15 cellular contexts compared by ENCODE assay signal in the genomic region with DNA sequence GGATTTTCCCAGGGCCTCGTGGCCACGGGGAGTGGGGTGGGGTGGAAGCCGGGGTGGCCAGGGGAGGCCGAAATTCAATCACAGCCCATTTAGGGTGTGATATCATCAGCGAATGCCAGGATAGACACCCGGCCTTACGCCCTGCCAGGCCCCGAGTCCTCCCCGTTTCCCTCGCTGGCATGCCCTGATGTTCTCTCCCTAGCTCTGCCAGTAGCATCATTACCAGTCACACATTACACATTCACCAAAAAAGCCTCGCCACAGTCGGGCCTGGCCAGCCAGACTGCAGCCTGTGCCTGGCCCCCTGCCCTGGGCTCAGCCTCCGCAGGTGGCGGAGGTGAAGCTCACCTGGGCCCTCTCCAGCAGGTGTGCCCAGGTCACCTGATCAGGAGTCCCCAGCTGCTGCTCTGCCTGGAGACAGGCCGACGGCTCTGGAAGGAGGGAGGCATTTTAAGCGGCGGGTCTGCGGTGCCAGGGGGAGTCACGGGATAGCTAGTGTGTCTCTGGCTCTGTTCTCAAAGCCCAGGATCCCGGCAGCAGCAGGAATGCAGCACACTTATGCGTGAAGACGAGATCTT.
A peak's percentile ranks its signal among the peaks of the same experiment; 100 is the strongest.
DNase-seq lines count a peak whose midpoint lies in the region; ATAC-seq, FAIRE-seq and TF ChIP-seq lines count a peak whose summit lies in the region.
"Had no signal": no experiment of that assay in that cellular context is flagged by ENCODE, and none has a peak within 500 bp of the region (broad histone marks: within the 10 kb centered on the region; RNA-seq: fewer than 3 reads in every experiment).

No MANE protein-coding gene starts in this region.

- no peak for FAIRE-seq in RCC 7860 (lab: Jason Lieb, UNC)
- FAIRE-seq: GM19239 had no signal

- no peak overlapping the region for H2BK5ac ChIP-seq in mesendoderm (ENCODE audit: low read length)

- H3K4me3 Mint-ChIP-seq in endodermal cell = no peak overlapping the region
- H3K4me3 Mint-ChIP-seq: B cell had no signal

- peak overlapping the region; percentile 17 for H3K56ac ChIP-seq in mesendoderm (ENCODE audit: low read length)

- CTCF ChIA-PET in GM10248 (lab: Yijun Ruan, JAX) = no interaction called here

- ATAC-seq in GM19324 (IDR thresholded peaks at IDR 0.05; ENCODE audit: low FRiP score, unreplicated experiment) (no peak), HG03025 (IDR thresholded peaks at IDR 0.05; ENCODE audit: low FRiP score, unreplicated experiment) (no peak)
- ATAC-seq: stimulated activated naive CD8-positive, alpha-beta T cell treated with anti-CD3 and anti-CD28 coated beads, Interleukin-15, Interleukin-2, amounts not matched to agents 100 U/mL and 50 U/mL, for 24 hours had no signal

- no peak overlapping the region for H2AK5ac ChIP-seq in mesendoderm (ENCODE audit: low read length)

- 80 to 85% methylated on average over 12 to 23 of the region's 23 CpGs for WGBS in endodermal cell (ENCODE audit: insufficient coverage in 1 of 2, insufficient read length in 1 of 2), 2 experiments
- WGBS in mesendoderm (ENCODE audit: extremely low coverage, insufficient coverage, low lambda C conversion rate) = no CpG with 5 or more reads among the region's 23 CpGs

- H3K27me3 ChIP-seq in endodermal cell (ENCODE audit: control insufficient read depth, insufficient read depth, low read length, poor library complexity, severe bottlenecking) (no peaks in the 10 kb centered on the region), mesendoderm (ENCODE audit: insufficient read depth, low read length, poor library complexity) (no peaks in the 10 kb centered on the region)

- no peak overlapping the region for H3K18ac ChIP-seq in mesendoderm (ENCODE audit: low read length)

- H3K36me3 ChIP-seq in endodermal cell (ENCODE audit: control insufficient read depth, insufficient read depth, low read length) (no peaks in the 10 kb centered on the region), mesendoderm (ENCODE audit: control insufficient read depth, insufficient read depth, low read length) (no peaks in the 10 kb centered on the region)

- no peak overlapping the region for H3K23ac ChIP-seq in mesendoderm (ENCODE audit: low read length)

- no peak overlapping the region for H3K4ac ChIP-seq in mesendoderm (ENCODE audit: low read depth, low read length)

- H3K9ac ChIP-seq in endodermal cell (ENCODE audit: extremely low read depth, low read length, poor library complexity, severe bottlenecking) (no peak overlapping the region), mesendoderm (ENCODE audit: low read length) (no peak overlapping the region)

- no peaks in the 10 kb centered on the region for H3K79me1 ChIP-seq in mesendoderm (ENCODE audit: low read length)

- H4K5ac ChIP-seq in mesendoderm (ENCODE audit: low read length) = no peak overlapping the region

- H4K8ac ChIP-seq in mesendoderm (ENCODE audit: low read depth, low read length) = no peak overlapping the region

- no peak for TF ChIP-seq CTCF in endodermal cell (conservative IDR thresholded peaks at IDR 0.05)
- no peak for TF ChIP-seq CTCF in GM10248 (IDR thresholded peaks at IDR 0.05; ENCODE audit: control extremely low read depth, extremely low read depth, low read depth, missing control alignments)

- H3K4me3 ChIP-seq in endodermal cell (ENCODE audit: low read length) (no peak overlapping the region), mesendoderm (ENCODE audit: low read length) (no peak overlapping the region)

- no peaks in the 10 kb centered on the region for H3K9me3 Mint-ChIP-seq in endodermal cell

- H3K27ac Mint-ChIP-seq in endodermal cell = peak overlapping the region; percentile 16
- H3K27ac Mint-ChIP-seq: B cell had no signal

- POLR2A ChIA-PET in GM10248 (lab: Yijun Ruan, JAX) = no interaction called here

- no peak overlapping the region for H2BK120ac ChIP-seq in mesendoderm (ENCODE audit: low read depth, low read length)

- peaks cover 31% of the 10 kb centered on the region for H3K4me1 Mint-ChIP-seq in endodermal cell
- H3K4me1 Mint-ChIP-seq: B cell had no signal

- no peaks in the 10 kb centered on the region for H3K79me2 ChIP-seq in mesendoderm (ENCODE audit: control insufficient read depth, insufficient read depth, low read length)

- H2BK15ac ChIP-seq in mesendoderm (replicated peaks; ENCODE audit: low read depth) = no peak overlapping the region

- no peaks in the 10 kb centered on the region for H3K4me1 ChIP-seq in endodermal cell (ENCODE audit: control insufficient read depth, insufficient read depth, low read length)
- H3K4me1 ChIP-seq in mesendoderm (ENCODE audit: control insufficient read depth, low read depth, low read length) = peaks cover 14% of the 10 kb centered on the region

- no peaks in the 10 kb centered on the region for H3K36me3 Mint-ChIP-seq in endodermal cell (ENCODE audit: low read depth)

- no peaks in the 10 kb centered on the region for H3K9me3 ChIP-seq in endodermal cell (ENCODE audit: control insufficient read depth, low read length)

- DNase-seq in DMS153 (lab: John Stamatoyannopoulos, UW) (peak; percentile 71), NCI-H1105 (lab: John Stamatoyannopoulos, UW) (peak; percentile 84), endodermal cell (peak; percentile 79), mesendoderm (peak; percentile 48), GM10248 (ENCODE audit: extremely low spot score) (no peak), RCC 7860 (ENCODE audit: low spot score) (no peak)
- DNase-seq: dermis blood vessel endothelial cell; GDM1; NCI-H446; stimulated activated naive CD8-positive, alpha-beta T cell treated with anti-CD3 and anti-CD28 coated beads, Interleukin-15, Interleukin-2, amounts not matched to agents 100 U/mL and 50 U/mL, for 24 hours; T-helper 9 cell had no signal

- H3K27ac ChIP-seq in endodermal cell (ENCODE audit: low read depth, low read length) (no peak overlapping the region), mesendoderm (ENCODE audit: low read depth, low read length) (no peak overlapping the region)

- H3K27me3 Mint-ChIP-seq in endodermal cell (ENCODE audit: insufficient read depth) = peaks cover 1% of the 10 kb centered on the region

- no peak overlapping the region for H3K4me2 ChIP-seq in mesendoderm (ENCODE audit: low read length)

Comparison
In these comparisons a context has a peak if more than half of its experiments do, and no peak if none do; other contexts are left out.
1. DNase-seq: peak in DMS153 (single experiment), NCI-H1105 (single experiment), endodermal cell (single experiment) and mesendoderm (single experiment); none in GM10248 (single experiment) and RCC 7860 (single experiment).